In the genomic region with DNA sequence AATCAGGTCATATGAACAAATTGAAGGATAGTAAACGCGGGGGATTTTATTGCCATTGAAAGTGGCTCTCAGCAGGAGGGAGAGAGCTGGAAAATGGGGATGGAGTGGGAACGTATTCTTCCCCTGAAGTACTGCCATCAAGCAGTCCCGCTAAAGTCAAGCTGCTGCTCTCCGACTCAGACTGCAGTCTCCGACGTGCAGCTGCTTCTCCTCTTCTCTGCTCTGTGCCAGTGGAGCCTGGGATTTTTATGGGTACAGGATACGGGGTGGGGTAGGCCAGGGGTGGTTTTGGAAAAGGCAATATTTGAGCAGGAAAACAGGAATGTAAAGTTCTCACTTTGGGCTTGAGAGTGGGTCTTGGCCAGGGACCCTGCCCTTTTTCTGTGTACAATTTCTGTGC, we compare ENCODE assay signal across 22 cellular contexts. TPM values are rescaled to one million over a fixed set of nuclear protein-coding genes. Genes with fewer than 3 reads are reported as not detected.
DNase-seq lines count a peak whose midpoint lies in the region; ATAC-seq and TF ChIP-seq lines count a peak whose summit lies in the region.
"Had no signal": no experiment of that assay in that cellular context is flagged by ENCODE, and none has a peak within 500 bp of the region (broad histone marks: within the 10 kb centered on the region; RNA-seq: fewer than 3 reads in every experiment).

No MANE protein-coding gene starts in this region.

- H3K4me1 Mint-ChIP-seq in chondrocyte (ENCODE audit: low read depth) = peaks cover 20% of the 10 kb centered on the region
- H3K4me1 Mint-ChIP-seq: activated B cell treated with CpG ODN at 0.5 μM for 24 hours had no signal

- no peak for ATAC-seq in GM19467 (IDR thresholded peaks at IDR 0.05; ENCODE audit: unreplicated experiment)
- ATAC-seq: activated T-cell treated with anti-CD3 and anti-CD28 coated beads, Interleukin-2, amount 50 U/mL, for 4 hours; esophagus mucosa; SK-N-SH treated with all-trans-retinoic acid at 6 μM for 48 hours had no signal

- no peaks in the 10 kb centered on the region for H3K9me3 Mint-ChIP-seq in chondrocyte (ENCODE audit: low read depth)
- H3K9me3 Mint-ChIP-seq: activated B cell treated with CpG ODN at 0.5 μM for 24 hours; activated naive CD4-positive, alpha-beta T cell treated with anti-CD3 and anti-CD28 coated beads, Interleukin-2, amount 10 ng/mL, durations not matched to agents 7 days and 5 days; activated T-cell treated with anti-CD3 and anti-CD28 coated beads, Interleukin-2, amount 50 U/mL, for 4 hours; mesothelial cell of epicardium had no signal

- WGBS in tibial nerve, 2 donors = 48 to 50% methylated on average over 8 of the region's 8 CpGs

- TF ChIP-seq CTCF in chondrocyte (IDR thresholded peaks at IDR 0.05) (no peak), tibial nerve (IDR thresholded peaks at IDR 0.05) (no peak)

- no peaks in the 10 kb centered on the region for H3K27me3 Mint-ChIP-seq in chondrocyte (ENCODE audit: low read depth)
- H3K27me3 Mint-ChIP-seq: activated B cell treated with CpG ODN at 0.5 μM for 24 hours; activated naive CD4-positive, alpha-beta T cell treated with anti-CD3 and anti-CD28 coated beads, Interleukin-2, amount 10 ng/mL, durations not matched to agents 7 days and 5 days had no signal

- H3K27me3 ChIP-seq in layer of hippocampus (ENCODE audit: control insufficient read depth, insufficient read depth, low read length) = no peaks in the 10 kb centered on the region
- H3K27me3 ChIP-seq in tibial nerve = no peaks in the 10 kb centered on the region
- H3K27me3 ChIP-seq: BLaER1 treated with 17β-estradiol and CSF1 and Interleukin-3, amounts not matched to agents 10 nM and 100 nM; spleen had no signal

- DNase-seq in NCI-H748 (lab: John Stamatoyannopoulos, UW; ENCODE audit: unreplicated experiment) (peak; percentile 43), NCI-H748 treated with DMSO at 0.1 percent for 48 hours (lab: John Stamatoyannopoulos, UW) (no peak), chondrocyte (ENCODE audit: low spot score) (no peak), tibial nerve (ENCODE audit: low spot score in 2 of 2) (no peak), middle frontal gyrus (ENCODE audit: extremely low spot score, low spot score) (no peak), DMS 273 treated with DMSO at 0.1 percent for 48 hours (lab: John Stamatoyannopoulos, UW) (no peak)
- DNase-seq: activated B cell treated with CpG ODN at 0.5 μM for 24 hours; activated naive CD4-positive, alpha-beta T cell treated with anti-CD3 and anti-CD28 coated beads, Interleukin-2, amount 10 ng/mL, durations not matched to agents 7 days and 5 days; activated T-cell treated with anti-CD3 and anti-CD28 coated beads, Interleukin-2, amount 50 U/mL, for 4 hours; aorta; effector CD8-positive, alpha-beta T cell; NCI-H1436 treated with DMSO at 0.1 percent for 48 hours; NK-92 treated with Interleukin-12 subunit alpha and Interleukin-12 subunit beta, amount 100 ng/mL, for 24 hours; spleen; stimulated activated CD4-positive, alpha-beta T cell treated with anti-CD3 and anti-CD28 coated beads, Interleukin-4, amount 100 ng/mL, for 4 hours; T-helper 9 cell had no signal

- peaks cover 0 to 27% (median 5%) of the 10 kb centered on the region in 4 donors for H3K4me1 ChIP-seq in tibial nerve
- H3K4me1 ChIP-seq: BLaER1 treated with 17β-estradiol and CSF1 and Interleukin-3, amounts not matched to agents 10 nM and 100 nM had no signal

- no peaks in the 10 kb centered on the region for H3K9me3 ChIP-seq in tibial nerve
- H3K9me3 ChIP-seq: BLaER1 treated with 17β-estradiol and CSF1 and Interleukin-3, amounts not matched to agents 10 nM and 100 nM; spleen had no signal

- H3K27ac ChIP-seq in layer of hippocampus (ENCODE audit: low read depth, low read length) = peak overlapping the region; percentile 59
- peak overlapping the region in 3 of 4 donors; percentile 1 to 76 (median 36) for H3K27ac ChIP-seq in tibial nerve
- H3K27ac ChIP-seq: BLaER1 treated with 17β-estradiol and CSF1 and Interleukin-3, amounts not matched to agents 10 nM and 100 nM had no signal

- H3K4me3 ChIP-seq in tibial nerve = no peak overlapping the region
- H3K4me3 ChIP-seq: BLaER1 treated with 17β-estradiol and CSF1 and Interleukin-3, amounts not matched to agents 10 nM and 100 nM had no signal

- peaks cover 2 to 67% (median 6%) of the 10 kb centered on the region in 3 donors for H3K36me3 ChIP-seq in tibial nerve

- H3K4me3 Mint-ChIP-seq in chondrocyte (ENCODE audit: unreplicated experiment) = no peak overlapping the region
- H3K4me3 Mint-ChIP-seq: activated B cell treated with CpG ODN at 0.5 μM for 24 hours; activated naive CD4-positive, alpha-beta T cell treated with anti-CD3 and anti-CD28 coated beads, Interleukin-2, amount 10 ng/mL, durations not matched to agents 7 days and 5 days; activated T-cell treated with anti-CD3 and anti-CD28 coated beads, Interleukin-2, amount 50 U/mL, for 4 hours; mesothelial cell of epicardium had no signal

- H3K27ac Mint-ChIP-seq in chondrocyte (ENCODE audit: unreplicated experiment) = peak overlapping the region; percentile 70
- H3K27ac Mint-ChIP-seq: activated B cell treated with CpG ODN at 0.5 μM for 24 hours; activated naive CD4-positive, alpha-beta T cell treated with anti-CD3 and anti-CD28 coated beads, Interleukin-2, amount 10 ng/mL, durations not matched to agents 7 days and 5 days; mesothelial cell of epicardium had no signal

- TF ChIP-seq EP300 in tibial nerve (IDR thresholded peaks at IDR 0.05) = no peak

- peaks cover 37% of the 10 kb centered on the region for H3K36me3 Mint-ChIP-seq in chondrocyte (ENCODE audit: low read depth)

- TF ChIP-seq POLR2A in tibial nerve (IDR thresholded peaks at IDR 0.05) = no peak

RNA-seq across cellular contexts. Expression of gene KCTD18, which starts 33.0 kb away (rescaled TPM):
- total RNA-seq in chondrocyte (17.3 to 18.9 TPM (median 17.6 TPM) in 3 replicates), tibial nerve (10 to 100 TPM; 20.1 to 38.2 (median 24.5) TPM)

RNA-seq across cellular contexts. Expression of gene SGO2, which starts 49.2 kb away (rescaled TPM):
- total RNA-seq in chondrocyte (4.9 to 6.6 TPM (median 5.7 TPM) in 3 replicates), tibial nerve (1 to 10 TPM; 1.5 to 6.3 (median 4.5) TPM)
